9 cellular contexts compared by ENCODE assay signal in the genomic region with DNA sequence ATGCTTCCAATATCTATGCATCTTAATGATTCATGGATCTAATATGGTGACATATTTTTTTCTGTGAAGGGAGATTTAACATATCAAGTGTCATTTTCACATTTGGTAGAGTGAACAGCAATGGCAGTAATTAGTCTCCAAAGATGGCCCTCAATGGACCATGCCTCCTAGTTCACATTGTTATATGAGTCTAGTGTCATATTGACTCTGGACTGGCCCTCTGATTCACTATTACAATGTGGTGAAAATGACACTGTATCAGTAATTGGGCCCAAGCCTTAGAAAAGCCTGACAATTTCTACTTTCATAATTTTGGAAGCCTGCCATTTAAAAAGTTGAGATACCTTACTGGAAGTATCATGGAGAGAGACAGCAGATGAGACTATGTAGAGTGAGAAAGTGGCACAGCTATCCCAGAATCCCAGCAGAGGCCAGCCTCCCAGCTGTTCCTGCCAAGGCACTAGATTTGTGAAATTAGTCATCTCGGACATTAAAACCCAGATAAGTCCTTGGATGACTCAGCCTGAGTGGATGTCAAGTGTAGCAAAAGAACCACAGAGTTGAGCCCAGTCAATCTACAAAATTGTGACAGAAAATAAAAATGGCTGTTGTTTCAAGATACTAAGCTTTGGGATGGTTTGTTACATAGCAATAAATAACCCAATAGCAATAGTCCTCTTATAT.
DNase-seq lines count a peak whose midpoint lies in the region; ATAC-seq, FAIRE-seq and TF ChIP-seq lines count a peak whose summit lies in the region.
"Had no signal": no experiment of that assay in that cellular context is flagged by ENCODE, and none has a peak within 500 bp of the region (broad histone marks: within the 10 kb centered on the region; RNA-seq: fewer than 3 reads in every experiment).

No MANE protein-coding gene starts in this region.

- TF ChIP-seq CTCF in bronchial epithelial cell (IDR thresholded peaks at IDR 0.05; ENCODE audit: insufficient read depth, low read length, severe bottlenecking) (no peak), retinal pigment epithelial cell (conservative IDR thresholded peaks at IDR 0.05; ENCODE audit: low read depth, low read length) (no peak), ascending aorta (IDR thresholded peaks at IDR 0.05) (no peak), omental fat pad (IDR thresholded peaks at IDR 0.05) (no peak)

- H3K36me3 ChIP-seq in bronchial epithelial cell (ENCODE audit: control insufficient read depth, insufficient read depth, low read length): no peaks in the 10 kb centered on the region
- no peaks in the 10 kb centered on the region for H3K36me3 ChIP-seq in ascending aorta
- H3K36me3 ChIP-seq: esophagus muscularis mucosa had no signal

- DNase-seq in MV-4-11 (lab: John Stamatoyannopoulos, UW) (peak; percentile 32), bronchial epithelial cell (ENCODE audit: low read depth) (peak; percentile 88), retinal pigment epithelial cell (ENCODE audit: low read depth) (peak; percentile 75), ascending aorta (ENCODE audit: low spot score in 2 of 2) (no peak), NCI-H1930 (lab: John Stamatoyannopoulos, UW) (no peak), NOMO-1 treated with DMSO at 0.1 percent for 48 hours (lab: John Stamatoyannopoulos, UW; ENCODE audit: unreplicated experiment) (no peak), omental fat pad (ENCODE audit: low spot score) (no peak)

- peak; percentile 13 for FAIRE-seq in bronchial epithelial cell (lab: Jason Lieb, UNC)

- H3K27me3 ChIP-seq in bronchial epithelial cell (ENCODE audit: control insufficient read depth, insufficient read depth, low read length): no peaks in the 10 kb centered on the region
- no peaks in the 10 kb centered on the region for H3K27me3 ChIP-seq in ascending aorta
- H3K27me3 ChIP-seq: esophagus muscularis mucosa had no signal

- peak; percentile 31 for ATAC-seq in GM18868 (IDR thresholded peaks at IDR 0.05; ENCODE audit: unreplicated experiment)
- no peak for ATAC-seq in omental fat pad (ENCODE audit: low FRiP score)

- intact Hi-C loops in ascending aorta (cut with DNase I): no loop called here

- H3K4me1 ChIP-seq in ascending aorta: no peaks in the 10 kb centered on the region

- H3K4me3 ChIP-seq in bronchial epithelial cell (ENCODE audit: low read depth, low read length) (no peak overlapping the region), retinal pigment epithelial cell (ENCODE audit: low read length) (no peak overlapping the region), ascending aorta (no peak overlapping the region)
- H3K4me3 ChIP-seq: esophagus muscularis mucosa had no signal

- H3K9me3 ChIP-seq in ascending aorta: no peaks in the 10 kb centered on the region
- H3K9me3 ChIP-seq: esophagus muscularis mucosa had no signal

- H3K27ac ChIP-seq in ascending aorta: no peak overlapping the region
- H3K27ac ChIP-seq: esophagus muscularis mucosa had no signal

Comparison
In these comparisons a context has a peak if more than half of its experiments do, and no peak if none do; other contexts are left out.
1. DNase-seq: peak in MV-4-11 (single experiment), bronchial epithelial cell (single experiment) and retinal pigment epithelial cell (single experiment); none in ascending aorta (0 of 2), NCI-H1930 (0 of 2), NOMO-1 treated with DMSO at 0.1 percent for 48 hours (single experiment) and omental fat pad (single experiment).